In the genomic region with DNA sequence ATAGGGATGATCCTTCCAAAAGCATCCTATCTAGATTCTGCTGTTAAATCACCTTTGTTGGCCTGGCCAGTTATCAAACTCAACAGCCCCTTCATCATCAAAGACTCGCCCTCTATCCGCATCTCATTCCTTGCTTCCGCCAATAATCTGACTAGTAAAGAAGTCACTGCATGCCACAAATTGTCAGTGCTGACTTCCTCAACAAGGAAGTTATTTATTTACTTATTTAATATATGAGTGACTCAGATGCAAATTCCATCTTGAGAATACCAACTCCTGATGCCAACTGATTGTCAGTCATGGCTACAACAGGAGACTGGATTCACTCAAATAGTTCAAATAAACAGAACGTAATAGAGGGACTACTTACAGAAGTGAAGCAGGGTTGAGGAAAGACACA, we compare ENCODE assay signal across 19 cellular contexts.
DNase-seq lines count a peak whose midpoint lies in the region; ATAC-seq and TF ChIP-seq lines count a peak whose summit lies in the region.
"Had no signal": no experiment of that assay in that cellular context is flagged by ENCODE, and none has a peak within 500 bp of the region (broad histone marks: within the 10 kb centered on the region; RNA-seq: fewer than 3 reads in every experiment).

No MANE protein-coding gene starts in this region.

- ATAC-seq in HG03342 (IDR thresholded peaks at IDR 0.05; ENCODE audit: unreplicated experiment) = no peak

- H3K9me3 Mint-ChIP-seq in Calu3 (ENCODE audit: low read depth, unreplicated experiment) = no peaks in the 10 kb centered on the region

- H3K4me3 ChIP-seq in epithelial cell of proximal tubule (ENCODE audit: low read depth, low read length) = no peak overlapping the region
- H3K4me3 ChIP-seq: GM23248 had no signal

- no peaks in the 10 kb centered on the region for H3K36me3 Mint-ChIP-seq in Calu3 (ENCODE audit: insufficient read depth, unreplicated experiment)

- CTCF ChIA-PET in Calu3 (lab: Charles Lee) = interaction anchor here (0.7 kb wide), 1 partner anchor 15 kb away, joined by 3 read pairs; no protein-coding TSS in a partner anchor

- intact Hi-C loops in Calu3 (cut with micrococcal nuclease; ENCODE audit: unreplicated experiment) = no loop called here

- H3K27ac Mint-ChIP-seq in Calu3 (ENCODE audit: unreplicated experiment) = peak overlapping the region; percentile 24
- H3K27ac Mint-ChIP-seq: CD4-positive, alpha-beta T cell had no signal

- DNase-seq in Calu3 = peak; percentile 12
- peak; percentile 42 for DNase-seq in RPMI7951 (ENCODE audit: low read depth)
- peak; percentile 48 for DNase-seq in epithelial cell of proximal tubule (ENCODE audit: low read depth)
- DNase-seq in renal cortical epithelial cell (ENCODE audit: low read depth) = peak; percentile 68
- DNase-seq in dermis blood vessel endothelial cell = no peak
- DNase-seq in NOMO-1 (lab: John Stamatoyannopoulos, UW; ENCODE audit: unreplicated experiment in 2 of 2) = no peak
- DNase-seq: BE2C; CD4-positive, alpha-beta T cell; GF-D8; GM23248; HCEC 1CT; KBM-7; NCI-H1048; NCI-H1436 treated with DMSO at 0.1 percent for 48 hours; NCI-H2081 treated with DMSO at 0.1 percent for 48 hours; NCI-H510A treated with DMSO at 0.1 percent for 48 hours; NCI-H82; SHP77 treated with DMSO at 0.1 percent for 48 hours had no signal

- H3K27me3 Mint-ChIP-seq in Calu3 (ENCODE audit: unreplicated experiment) = no peaks in the 10 kb centered on the region
- H3K27me3 Mint-ChIP-seq: CD4-positive, alpha-beta T cell had no signal

- BruUV-seq in Calu3 (replicated peaks; lab: Mats Ljungman, UMichigan) = no TSS peak

- peaks cover 12% of the 10 kb centered on the region for H3K4me1 Mint-ChIP-seq in Calu3 (ENCODE audit: low read depth, unreplicated experiment)

- H3K4me3 Mint-ChIP-seq in Calu3 (ENCODE audit: low read depth, unreplicated experiment) = no peak overlapping the region
- H3K4me3 Mint-ChIP-seq: CD4-positive, alpha-beta T cell had no signal

- TF ChIP-seq CTCF in Calu3 (IDR thresholded peaks at IDR 0.05; ENCODE audit: unreplicated experiment) (no peak), epithelial cell of proximal tubule (conservative IDR thresholded peaks at IDR 0.05; ENCODE audit: low read depth, low read length) (no peak)

Comparison
In these comparisons a context has a peak if more than half of its experiments do, and no peak if none do; other contexts are left out.
1. DNase-seq: peak in Calu3 (single experiment), RPMI7951 (single experiment), epithelial cell of proximal tubule (single experiment) and renal cortical epithelial cell (single experiment); none in dermis blood vessel endothelial cell (single experiment) and NOMO-1 (0 of 2).